22 cellular contexts compared by ENCODE assay signal in the genomic region with DNA sequence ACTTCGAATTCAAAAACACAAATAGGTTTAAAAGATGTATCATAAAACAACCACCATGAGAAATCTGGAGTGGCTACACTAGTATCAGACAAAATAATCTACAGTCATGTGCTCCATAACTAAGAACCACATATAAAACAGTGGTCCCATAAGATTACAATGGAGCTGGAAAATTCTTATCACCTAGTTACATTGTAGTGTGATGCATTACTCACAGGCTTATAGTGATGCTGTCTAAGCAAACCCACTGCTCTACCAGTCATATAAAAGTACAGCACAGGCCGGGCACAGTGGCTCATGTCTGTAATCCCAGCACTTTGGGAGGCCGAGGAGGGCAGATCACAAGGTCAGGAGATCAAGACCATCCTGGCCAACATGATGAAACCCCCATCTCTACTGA.
DNase-seq lines count a peak whose midpoint lies in the region; ATAC-seq, FAIRE-seq and TF ChIP-seq lines count a peak whose summit lies in the region.
"Had no signal": no experiment of that assay in that cellular context is flagged by ENCODE, and none has a peak within 500 bp of the region (broad histone marks: within the 10 kb centered on the region; RNA-seq: fewer than 3 reads in every experiment).

No MANE protein-coding gene starts in this region.

- no peaks in the 10 kb centered on the region for H3K36me3 ChIP-seq in K562 (ENCODE audit: control insufficient read depth, insufficient read depth, low read length)
- H3K36me3 ChIP-seq in mesenchymal stem cell (ENCODE audit: control insufficient read depth in 1 of 2, insufficient read depth in 2 of 2, low read depth in 1 of 2, low read length in 2 of 2) = no peaks in the 10 kb centered on the region

- peaks cover 17% of the 10 kb centered on the region for H3K79me1 ChIP-seq in mesenchymal stem cell (replicated peaks; ENCODE audit: low read length, poor library complexity, severe bottlenecking)

- H3K27me3 ChIP-seq in K562 (ENCODE audit: control insufficient read depth in 2 of 2, insufficient read depth in 2 of 2, low read length in 2 of 2) = no peaks in the 10 kb centered on the region
- H3K27me3 ChIP-seq in mesenchymal stem cell (ENCODE audit: control insufficient read depth in 1 of 2, insufficient read depth in 1 of 2, low read length in 2 of 2) = no peaks in the 10 kb centered on the region

- no peak overlapping the region for H3K4me3 Mint-ChIP-seq in activated naive CD8-positive, alpha-beta T cell treated with anti-CD3 and anti-CD28 coated beads, Interleukin-2, amount 50 U/mL, for 24 hours
- H3K4me3 Mint-ChIP-seq in activated naive CD8-positive, alpha-beta T cell treated with anti-CD3 and anti-CD28 coated beads for 36 hours = no peak overlapping the region
- H3K4me3 Mint-ChIP-seq in HFFc6 = no peak overlapping the region

- no peak overlapping the region for H3K27ac Mint-ChIP-seq in activated naive CD8-positive, alpha-beta T cell treated with anti-CD3 and anti-CD28 coated beads, Interleukin-2, amount 50 U/mL, for 24 hours
- no peak overlapping the region for H3K27ac Mint-ChIP-seq in activated naive CD8-positive, alpha-beta T cell treated with anti-CD3 and anti-CD28 coated beads for 36 hours
- H3K27ac Mint-ChIP-seq in HFFc6 = no peak overlapping the region

- no TSS peak for BruUV-seq in K562 (replicated peaks; lab: Mats Ljungman, UMichigan)

- CTCF ChIA-PET in K562 (lab: Yijun Ruan, JAX; ENCODE audit: low intra/inter-chr PET ratio) = no interaction called here

- H3K4me2 ChIP-seq in K562 (ENCODE audit: insufficient read depth, low read length) = no peak overlapping the region
- no peak overlapping the region for H3K4me2 ChIP-seq in mesenchymal stem cell (ENCODE audit: low read length, poor library complexity, severe bottlenecking)
- H3K4me2 ChIP-seq: PC-9 had no signal

- H3K18ac ChIP-seq in mesenchymal stem cell (ENCODE audit: low read depth in 1 of 2, low read length in 2 of 2) = no peak overlapping the region

- no peak overlapping the region for H2BK120ac ChIP-seq in mesenchymal stem cell (ENCODE audit: low read depth, low read length)

- H3K27me3 Mint-ChIP-seq in activated naive CD8-positive, alpha-beta T cell treated with anti-CD3 and anti-CD28 coated beads, Interleukin-2, amount 50 U/mL, for 24 hours = peaks cover 4% of the 10 kb centered on the region
- H3K27me3 Mint-ChIP-seq in activated naive CD8-positive, alpha-beta T cell treated with anti-CD3 and anti-CD28 coated beads for 36 hours = peaks cover 15% of the 10 kb centered on the region
- H3K27me3 Mint-ChIP-seq in HFFc6 (ENCODE audit: insufficient read depth) = peaks cover 7% of the 10 kb centered on the region

- H3K79me2 ChIP-seq in K562 (ENCODE audit: control insufficient read depth, insufficient read depth, low read length) = peaks cover 78% of the 10 kb centered on the region

- H3K27ac ChIP-seq in K562 (ENCODE audit: extremely low read depth, low read depth, low read length) (no peak overlapping the region), mesenchymal stem cell (ENCODE audit: low read length, poor library complexity, severe bottlenecking) (no peak overlapping the region)
- H3K27ac ChIP-seq: C4-2B, PC-9, RWPE1, SK-N-MC had no signal

- H3K14ac ChIP-seq in mesenchymal stem cell (ENCODE audit: low read length in 2 of 2) = no peak overlapping the region

- no peak overlapping the region for H4K8ac ChIP-seq in mesenchymal stem cell (ENCODE audit: low read length)

- no peaks in the 10 kb centered on the region; the same call in none of the 2 replicates for H3K9me3 ChIP-seq in K562 (replicated peaks; ENCODE audit: control insufficient read depth, insufficient read depth, low read depth, low read length)
- peaks cover 4% of the 10 kb centered on the region for H3K9me3 ChIP-seq in mesenchymal stem cell (ENCODE audit: control insufficient read depth, low read length)

- no peak overlapping the region for H3K9ac ChIP-seq in K562 (ENCODE audit: insufficient read depth in 1 of 2, low read depth in 2 of 2, low read length in 2 of 2)
- H3K9ac ChIP-seq in mesenchymal stem cell (ENCODE audit: low read length) = peak overlapping the region; percentile 73

- FAIRE-seq in K562 (lab: Jason Lieb, UNC) = no peak
- FAIRE-seq: A204.1, G401.6, GM19239 had no signal

- H3K36me3 Mint-ChIP-seq in activated naive CD8-positive, alpha-beta T cell treated with anti-CD3 and anti-CD28 coated beads, Interleukin-2, amount 50 U/mL, for 24 hours (ENCODE audit: low read depth) = no peaks in the 10 kb centered on the region
- H3K36me3 Mint-ChIP-seq in activated naive CD8-positive, alpha-beta T cell treated with anti-CD3 and anti-CD28 coated beads for 36 hours = no peaks in the 10 kb centered on the region
- no peaks in the 10 kb centered on the region for H3K36me3 Mint-ChIP-seq in HFFc6 (ENCODE audit: low read depth)

- TF ChIP-seq POLR2A in K562 (conservative IDR thresholded peaks at IDR 0.05) = no peak

- peak; percentile 79 for ATAC-seq in activated naive CD8-positive, alpha-beta T cell treated with anti-CD3 and anti-CD28 coated beads, Interleukin-2, amount 50 U/mL, for 24 hours
- ATAC-seq in K562 (no peak), GM19455 (IDR thresholded peaks at IDR 0.05; ENCODE audit: unreplicated experiment) (no peak)

- H3K4me3 ChIP-seq in K562 (no peak overlapping the region), mesenchymal stem cell (ENCODE audit: insufficient read depth in 1 of 2, low read depth in 1 of 2, low read length in 2 of 2) (no peak overlapping the region)
- H3K4me3 ChIP-seq: PC-9, SK-N-MC had no signal

- H3K4me1 ChIP-seq in K562 (replicated peaks in 1 of 2; ENCODE audit: control insufficient read depth in 2 of 2, insufficient read depth in 2 of 2, low read length in 2 of 2) (peaks cover 21 to 24% of the 10 kb centered on the region in 2 experiments), mesenchymal stem cell (ENCODE audit: control insufficient read depth, insufficient read depth, low read depth, low read length) (peaks cover 1% of the 10 kb centered on the region)

- no peak for DNase-seq in activated naive CD8-positive, alpha-beta T cell treated with anti-CD3 and anti-CD28 coated beads, Interleukin-2, amount 50 U/mL, for 24 hours
- no peak for DNase-seq in activated naive CD8-positive, alpha-beta T cell treated with anti-CD3 and anti-CD28 coated beads for 36 hours
- DNase-seq in K562 (ENCODE audit: extremely low read depth in 1 of 4, low spot score in 3 of 4) = no peak
- DNase-seq in mesenchymal stem cell = no peak
- DNase-seq in stimulated activated CD4-positive, alpha-beta T cell treated with anti-CD3 and anti-CD28 coated beads, Interleukin-2, amount 100 ng/mL, for 24 hours = no peak
- DNase-seq in HFFc6 = no peak
- DNase-seq in NCI-H1048 (lab: John Stamatoyannopoulos, UW) = no peak
- DNase-seq: MM.1S, NCI-H1092, NCI-H1436, NCI-H1930, NCI-H510A, NCI-H748 treated with DMSO at 0.1 percent for 48 hours, PC-9, SHP77 treated with DMSO at 0.1 percent for 48 hours had no signal

- TF ChIP-seq RAD21 in K562 (CRISPR knock-in tag; conservative IDR thresholded peaks at IDR 0.05 in 1 of 2, IDR thresholded peaks at IDR 0.05 in 1 of 2) = no peak

- no peak overlapping the region for H2BK5ac ChIP-seq in mesenchymal stem cell (ENCODE audit: low read depth, low read length, poor library complexity, severe bottlenecking)

- no peak overlapping the region for H4K91ac ChIP-seq in mesenchymal stem cell (ENCODE audit: low read length)

- POLR2A ChIA-PET in K562 (lab: Yijun Ruan, JAX) = no interaction called here

- no peaks in the 10 kb centered on the region for H3K4me1 Mint-ChIP-seq in activated naive CD8-positive, alpha-beta T cell treated with anti-CD3 and anti-CD28 coated beads, Interleukin-2, amount 50 U/mL, for 24 hours
- H3K4me1 Mint-ChIP-seq in activated naive CD8-positive, alpha-beta T cell treated with anti-CD3 and anti-CD28 coated beads for 36 hours = no peaks in the 10 kb centered on the region
- H3K4me1 Mint-ChIP-seq in HFFc6 (ENCODE audit: low read depth) = no peaks in the 10 kb centered on the region

- WGBS in K562 (ENCODE audit: insufficient coverage, low coverage, missing lambda C conversion rate) = 63% methylated on average over 3 of the region's 3 CpGs
- 80% methylated on average over 2 of the region's 3 CpGs for WGBS in mesenchymal stem cell

- no peak for TF ChIP-seq CTCF in K562 (IDR thresholded peaks at IDR 0.05 in 2 of 3, conservative IDR thresholded peaks at IDR 0.05 in 1 of 3; ENCODE audit: insufficient read depth in 2 of 3, low read depth in 1 of 3, low read length in 3 of 3)
- TF ChIP-seq CTCF in HFFc6 (IDR thresholded peaks at IDR 0.05) = no peak

- in situ Hi-C loops in K562 (cut with MboI) = no loop called here

- H2BK12ac ChIP-seq in mesenchymal stem cell (ENCODE audit: low read length in 2 of 2) = no peak overlapping the region

- H2AFZ ChIP-seq in K562 (ENCODE audit: low read depth, low read length) (no peak overlapping the region), mesenchymal stem cell (ENCODE audit: low read depth, low read length) (no peak overlapping the region)
- H2AFZ ChIP-seq: PC-9 had no signal

- H3K9me3 Mint-ChIP-seq in activated naive CD8-positive, alpha-beta T cell treated with anti-CD3 and anti-CD28 coated beads, Interleukin-2, amount 50 U/mL, for 24 hours = peaks cover 14% of the 10 kb centered on the region
- H3K9me3 Mint-ChIP-seq in activated naive CD8-positive, alpha-beta T cell treated with anti-CD3 and anti-CD28 coated beads for 36 hours = peaks cover 7% of the 10 kb centered on the region
- H3K9me3 Mint-ChIP-seq in HFFc6 = no peaks in the 10 kb centered on the region; the same call in 1 of the 2 replicates

- H4K20me1 ChIP-seq in K562 (replicated peaks; ENCODE audit: control insufficient read depth, insufficient read depth, low read length) = peaks cover 4% of the 10 kb centered on the region; the same call in 1 of the 2 replicates

- H2BK15ac ChIP-seq in mesenchymal stem cell (ENCODE audit: low read depth, poor library complexity, severe bottlenecking) = no peak overlapping the region

- H2AK5ac ChIP-seq in mesenchymal stem cell (ENCODE audit: low read length, severe bottlenecking) = no peak overlapping the region

- H3K9me1 ChIP-seq in K562 (ENCODE audit: control insufficient read depth, insufficient read depth, low read length) = no peaks in the 10 kb centered on the region

- TF ChIP-seq EP300 in K562 (IDR thresholded peaks at IDR 0.05; ENCODE audit: low read length) = no peak

- H3K23ac ChIP-seq in mesenchymal stem cell (ENCODE audit: low read length in 2 of 2) = no peak overlapping the region

- intact Hi-C loops in K562 (cut with micrococcal nuclease) = no loop called here

- H3K4ac ChIP-seq in mesenchymal stem cell (ENCODE audit: low read depth in 1 of 2, low read length in 2 of 2) = no peak overlapping the region

TF ChIP-seq in K562, 482 proteins besides CTCF, POLR2A, EP300 and RAD21:
- TF ChIP-seq CBFA2T3 (IDR thresholded peaks at IDR 0.05) = 0 out of 2 replicates have a peak, but pooled peaks have one; percentile 23
- 0 out of 2 replicates have a peak, but pooled peaks have one; percentile 23 for TF ChIP-seq FOSL1 (tag; conservative IDR thresholded peaks at IDR 0.05)
- no peak for TF ChIP-seq ZBED1 (IDR thresholded peaks at IDR 0.05)
- TF ChIP-seq ZNF507 (tag; conservative IDR thresholded peaks at IDR 0.05) = peak; percentile 15; the same call in 1 of the 2 replicates
- TF ChIP-seq MIER1 (IDR thresholded peaks at IDR 0.05; ENCODE audit: low read depth) = no peak
TF ChIP-seq in K562: peak in this region for 3.
